ENCODE assay signal across 27 cellular contexts in the genomic region with DNA sequence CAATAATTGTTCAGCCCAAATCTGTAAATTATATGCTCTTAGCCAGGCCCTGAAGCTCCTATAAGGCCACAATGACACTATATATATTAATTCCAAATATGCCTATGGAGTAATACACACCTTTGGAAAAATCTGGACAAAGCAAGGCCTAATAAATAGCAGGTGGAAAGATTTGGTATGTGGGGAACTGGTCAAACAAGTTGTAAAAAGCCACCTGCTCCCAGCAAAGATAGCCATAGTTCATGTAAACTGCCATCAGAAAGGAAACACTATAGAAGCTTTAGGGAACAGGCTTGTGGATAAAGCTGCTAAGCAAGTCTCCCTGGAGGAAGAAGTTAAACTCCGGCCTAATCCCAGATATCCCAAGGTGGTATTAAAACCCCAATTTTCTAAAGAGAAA. TPM values are rescaled to one million over a fixed set of nuclear protein-coding genes. Genes with fewer than 3 reads are reported as not detected.
DNase-seq lines count a peak whose midpoint lies in the region; ATAC-seq and TF ChIP-seq lines count a peak whose summit lies in the region.
"Had no signal": no experiment of that assay in that cellular context is flagged by ENCODE, and none has a peak within 500 bp of the region (broad histone marks: within the 10 kb centered on the region; RNA-seq: fewer than 3 reads in every experiment).

No MANE protein-coding gene starts in this region.

- no peak for TF ChIP-seq CTCF in LNCaP clone FGC (IDR thresholded peaks at IDR 0.05; ENCODE audit: control insufficient read depth, extremely low read depth, insufficient read depth)
- TF ChIP-seq CTCF in PC-3 (conservative IDR thresholded peaks at IDR 0.05; ENCODE audit: low read depth, low read length) = no peak

- H3K4me1 ChIP-seq in PC-3 (ENCODE audit: insufficient read depth, low read length) (peaks cover 28% of the 10 kb centered on the region), trophoblast cell (ENCODE audit: control insufficient read depth in 1 of 2, insufficient read depth in 2 of 2, low read length in 2 of 2) (no peaks in the 10 kb centered on the region)
- H3K4me1 ChIP-seq: upper lobe of right lung had no signal

- peaks cover 6% of the 10 kb centered on the region for H3F3A ChIP-seq in PC-3 (ENCODE audit: low read length, unreplicated experiment)

- ATAC-seq in PC-3 (peak; percentile 20; the same call in 1 of the 2 replicates), GM21515 (IDR thresholded peaks at IDR 0.05; ENCODE audit: unreplicated experiment) (no peak), GM19467 (IDR thresholded peaks at IDR 0.05; ENCODE audit: unreplicated experiment) (no peak), GM18868 (IDR thresholded peaks at IDR 0.05; ENCODE audit: unreplicated experiment) (no peak)
- ATAC-seq: activated CD8-positive, alpha-beta T cell treated with anti-CD3 and anti-CD28 coated beads, Interleukin-2, amount 10 ng/mL, durations not matched to agents 7 days and 5 days; stimulated activated memory B cell treated with anti-CD40 and anti-IgM and Interleukin-4, amounts not matched to agents 10 μg/mL and 1 μg/mL and 100 μg/mL, for 72 hours; upper lobe of right lung had no signal

- H2AFZ ChIP-seq in PC-3 (ENCODE audit: low read length) (no peak overlapping the region), trophoblast cell (ENCODE audit: insufficient read depth, low read length, poor library complexity) (no peak overlapping the region)

- H3K79me1 ChIP-seq in trophoblast cell (ENCODE audit: low read length) = no peaks in the 10 kb centered on the region

- H3K18ac ChIP-seq in trophoblast cell (ENCODE audit: low read length) = no peak overlapping the region

- H4K20me1 ChIP-seq in PC-3 (ENCODE audit: low read length) = no peaks in the 10 kb centered on the region
- H4K20me1 ChIP-seq: BLaER1 treated with 17β-estradiol and CSF1 and Interleukin-3, amounts not matched to agents 10 nM and 100 nM had no signal

- CTCF ChIA-PET in PC-3 (lab: Charles Lee) = no interaction called here

- no peaks in the 10 kb centered on the region for H3K79me2 ChIP-seq in PC-3 (ENCODE audit: low read length)
- H3K79me2 ChIP-seq in trophoblast cell (ENCODE audit: control insufficient read depth, insufficient read depth, low read length, poor library complexity) = no peaks in the 10 kb centered on the region

- no peak overlapping the region for H2AK5ac ChIP-seq in trophoblast cell (ENCODE audit: low read length)

- H4K8ac ChIP-seq in trophoblast cell (ENCODE audit: low read depth, low read length) = no peak overlapping the region

- intact Hi-C loops in PC-3 (cut with micrococcal nuclease) = no loop called here

- no peak overlapping the region for H3K4ac ChIP-seq in trophoblast cell (ENCODE audit: low read depth, low read length)

- no peaks in the 10 kb centered on the region for H3K36me3 ChIP-seq in PC-3 (ENCODE audit: low read depth, low read length)
- no peaks in the 10 kb centered on the region for H3K36me3 ChIP-seq in trophoblast cell (ENCODE audit: control insufficient read depth in 1 of 2, insufficient read depth in 2 of 2, low read length in 2 of 2)
- H3K36me3 ChIP-seq: BLaER1 treated with 17β-estradiol and CSF1 and Interleukin-3, amounts not matched to agents 10 nM and 100 nM; SJCRH30; upper lobe of right lung had no signal

- H3K4me3 ChIP-seq in LNCaP clone FGC (ENCODE audit: low read depth, low read length) (no peak overlapping the region), PC-3 (ENCODE audit: low read length) (no peak overlapping the region), trophoblast cell (ENCODE audit: low read depth, low read length) (no peak overlapping the region)
- H3K4me3 ChIP-seq: BLaER1 treated with 17β-estradiol and CSF1 and Interleukin-3, amounts not matched to agents 10 nM and 100 nM; SJCRH30; upper lobe of right lung had no signal

- H4K91ac ChIP-seq in trophoblast cell (ENCODE audit: low read depth, low read length) = no peak overlapping the region

- no peak overlapping the region for H4K12ac ChIP-seq in trophoblast cell (ENCODE audit: low read depth, low read length)

- H2BK12ac ChIP-seq in trophoblast cell (ENCODE audit: low read length) = no peak overlapping the region

- DNase-seq in LNCaP clone FGC (ENCODE audit: low read depth) (peak; percentile 70), NCI-H2029 (lab: John Stamatoyannopoulos, UW) (peak; percentile 38), PC-3 (peak; percentile 64), trophoblast cell (peak; percentile 41 to 77)
- DNase-seq: activated CD4-positive, alpha-beta T cell treated with anti-CD3 and anti-CD28 coated beads for 4 hours; activated CD8-positive, alpha-beta T cell treated with anti-CD3 and anti-CD28 coated beads, Interleukin-2, amount 10 ng/mL, durations not matched to agents 7 days and 5 days; activated naive CD4-positive, alpha-beta T cell treated with anti-CD3 and anti-CD28 coated beads for 36 hours; central memory CD4-positive, alpha-beta T cell; foreskin melanocyte; HFFc6; IMR-90; kidney glomerular epithelial cell; SW 1271; T-helper 9 cell; upper lobe of right lung had no signal

- H3K14ac ChIP-seq in trophoblast cell (ENCODE audit: low read length) = no peak overlapping the region

- H3K9ac ChIP-seq in PC-3 (ENCODE audit: low read length) (no peak overlapping the region), trophoblast cell (ENCODE audit: low read length) (no peak overlapping the region)
- H3K9ac ChIP-seq: BLaER1 treated with 17β-estradiol and CSF1 and Interleukin-3, amounts not matched to agents 10 nM and 100 nM had no signal

- no peak overlapping the region for H2BK120ac ChIP-seq in trophoblast cell (ENCODE audit: insufficient read depth, low read length, poor library complexity)

- H3K9me2 ChIP-seq in PC-3 (replicated peaks; ENCODE audit: low read length) = no peaks in the 10 kb centered on the region

- POLR2A ChIA-PET in PC-3 (lab: Charles Lee; ENCODE audit: unreplicated experiment) = no interaction called here

- WGBS in trophoblast cell (ENCODE audit: extremely low coverage, insufficient coverage, insufficient read length) = no CpG with 5 or more reads among the region's 1 CpG

- no peak overlapping the region for H3K23ac ChIP-seq in trophoblast cell (ENCODE audit: low read length)

- H3K27ac ChIP-seq in PC-3 (ENCODE audit: low read length) (no peak overlapping the region), trophoblast cell (ENCODE audit: low read depth, low read length) (no peak overlapping the region)
- H3K27ac ChIP-seq: BLaER1 treated with 17β-estradiol and CSF1 and Interleukin-3, amounts not matched to agents 10 nM and 100 nM; SJCRH30; upper lobe of right lung had no signal

- peak overlapping the region; percentile 37; the same call in 1 of the 2 replicates for H3K4me2 ChIP-seq in PC-3 (ENCODE audit: low read length)
- H3K4me2 ChIP-seq in trophoblast cell (ENCODE audit: low read length) = no peak overlapping the region
- H3K4me2 ChIP-seq: BLaER1 treated with 17β-estradiol and CSF1 and Interleukin-3, amounts not matched to agents 10 nM and 100 nM had no signal

- H3K27me3 ChIP-seq in PC-3 (ENCODE audit: low read length) (no peaks in the 10 kb centered on the region), trophoblast cell (ENCODE audit: insufficient read depth, low read length) (no peaks in the 10 kb centered on the region)
- H3K27me3 ChIP-seq: BLaER1 treated with 17β-estradiol and CSF1 and Interleukin-3, amounts not matched to agents 10 nM and 100 nM; upper lobe of right lung had no signal

- H3K9me3 ChIP-seq in PC-3 (ENCODE audit: low read length) = no peaks in the 10 kb centered on the region
- no peaks in the 10 kb centered on the region for H3K9me3 ChIP-seq in trophoblast cell (ENCODE audit: insufficient read depth, low read depth, low read length)
- H3K9me3 ChIP-seq: upper lobe of right lung had no signal

- H2BK5ac ChIP-seq in trophoblast cell (ENCODE audit: low read depth, low read length, poor library complexity) = no peak overlapping the region

- BruUV-seq in PC-3 (replicated peaks; lab: Mats Ljungman, UMichigan) = no TSS peak

RNA-seq across cellular contexts. Expression of a gene that starts 29.7 kb away (rescaled TPM):
- total RNA-seq in PC-3 (2014; rRNA removed) = not detected in 2 replicates
- 0.01 TPM in 1 of 2 replicates, not detected in the other for polyA plus RNA-seq in trophoblast cell (2013)
- total RNA-seq: activated CD8-positive, alpha-beta T cell treated with anti-CD3 and anti-CD28 coated beads, Interleukin-2, amount 10 ng/mL, durations not matched to agents 7 days and 5 days; activated naive CD4-positive, alpha-beta T cell treated with anti-CD3 and anti-CD28 coated beads for 36 hours; HFFc6; IMR-90; LHCN-M2; lung microvascular endothelial cell; osteocyte; renal cortical epithelial cell; RPMI7951; SJCRH30; subcutaneous adipose tissue; upper lobe of right lung had no signal
- polyA plus RNA-seq: IMR-90 had no signal
